Comparison of ENCODE assay signal across 9 cellular contexts in the genomic region with DNA sequence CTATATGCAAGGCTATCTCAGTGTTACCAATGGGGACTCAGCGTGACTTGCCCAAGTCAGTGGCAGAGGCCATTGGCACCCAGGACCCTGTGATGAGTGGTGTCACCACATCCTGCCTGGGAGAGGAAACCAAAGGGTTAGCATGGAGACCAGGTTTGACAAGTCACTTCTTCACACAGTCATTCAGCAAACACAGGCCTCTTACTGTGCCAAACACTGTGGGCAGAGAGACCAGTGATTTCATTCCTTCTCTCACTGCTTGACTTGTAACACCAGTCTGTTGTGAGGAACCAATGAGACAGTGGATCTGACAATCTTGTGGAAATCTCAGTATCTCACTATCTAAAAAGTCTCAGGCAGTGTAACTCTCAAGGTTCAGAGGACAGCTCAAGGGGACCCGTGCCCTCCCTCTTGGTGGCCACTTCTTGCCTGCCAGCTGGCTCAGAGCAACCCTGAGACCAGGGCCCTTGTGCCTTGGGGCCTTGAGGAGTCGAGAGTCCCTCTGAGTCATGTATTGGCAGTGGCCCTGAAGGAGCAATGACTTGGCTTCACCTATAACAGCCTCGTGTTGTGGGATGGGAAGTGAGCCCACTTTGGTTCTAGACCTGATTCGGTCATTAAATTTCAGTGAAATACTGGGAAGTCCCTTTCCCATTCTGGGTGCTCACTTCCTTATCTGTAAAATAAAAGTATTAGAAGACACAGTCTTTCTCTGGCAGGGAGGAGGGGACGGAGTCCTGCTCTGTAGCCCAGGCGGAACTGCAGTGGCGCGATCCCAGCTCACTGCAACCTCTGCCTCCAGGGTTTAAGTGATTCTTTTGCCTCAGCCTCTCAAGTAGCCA. TPM values are rescaled to one million over a fixed set of nuclear protein-coding genes. Genes with fewer than 3 reads are reported as not detected.
DNase-seq lines count a peak whose midpoint lies in the region; ATAC-seq and TF ChIP-seq lines count a peak whose summit lies in the region.
"Had no signal": no experiment of that assay in that cellular context is flagged by ENCODE, and none has a peak within 500 bp of the region (broad histone marks: within the 10 kb centered on the region; RNA-seq: fewer than 3 reads in every experiment).

No MANE protein-coding gene starts in this region.

- DNase-seq in GM12865 (ENCODE audit: low read depth) (peak; percentile 68), Peyer's patch (peak; percentile 18 to 77 (median 65)), medulla oblongata (ENCODE audit: extremely low spot score) (peak; percentile 63), DMS153 treated with DMSO at 0.1 percent for 48 hours (lab: John Stamatoyannopoulos, UW; ENCODE audit: unreplicated experiment) (no peak), islet precursor cell (no peak), NCI-H1092 treated with DMSO at 0.1 percent for 48 hours (lab: John Stamatoyannopoulos, UW) (no peak)

- no peak for TF ChIP-seq CTCF in GM12865 (IDR thresholded peaks at IDR 0.05; ENCODE audit: insufficient read depth, low read depth, low read length, missing control alignments)
- TF ChIP-seq CTCF in Peyer's patch (IDR thresholded peaks at IDR 0.05), result no peak

- no peak overlapping the region for H3K4me3 ChIP-seq in GM12865 (ENCODE audit: low read depth, low read length)
- peak overlapping the region in 3 of 4 donors; percentile 8 to 50 (median 37) for H3K4me3 ChIP-seq in Peyer's patch

- peak overlapping the region in 3 of 4 donors; percentile 27 to 75 (median 37) for H3K27ac ChIP-seq in Peyer's patch

- no peaks in the 10 kb centered on the region for H3K36me3 ChIP-seq in Peyer's patch

- peak; percentile 20 for TF ChIP-seq POLR2A in Peyer's patch (IDR thresholded peaks at IDR 0.05)

- no peaks in the 10 kb centered on the region for H3K27me3 ChIP-seq in Peyer's patch

- H3K9me3 ChIP-seq in Peyer's patch, result no peaks in the 10 kb centered on the region

- ATAC-seq in GM21576 (IDR thresholded peaks at IDR 0.05; ENCODE audit: unreplicated experiment) (peak; percentile 63), HG02840 (IDR thresholded peaks at IDR 0.05; ENCODE audit: low FRiP score, unreplicated experiment) (no peak)

- H3K4me1 ChIP-seq in Peyer's patch, result peaks cover 0 to 5% (median 0%) of the 10 kb centered on the region in 4 donors

RNA-seq across cellular contexts. Expression of gene FABP6, which starts 1.6 kb away (rescaled TPM):
- 1,000 to 10,000 TPM; 1,180 to 6,474 (median 2,517) TPM for total RNA-seq in Peyer's patch
- total RNA-seq: subcutaneous adipose tissue had no signal

Comparison
In these comparisons a context has a peak if more than half of its experiments do, and no peak if none do; other contexts are left out.
1. DNase-seq: peak in GM12865 (single experiment), Peyer's patch (3 of 3) and medulla oblongata (single experiment); none in DMS153 treated with DMSO at 0.1 percent for 48 hours (single experiment), islet precursor cell (single experiment) and NCI-H1092 treated with DMSO at 0.1 percent for 48 hours (single experiment).